8 cellular contexts compared by ENCODE assay signal in the genomic region with DNA sequence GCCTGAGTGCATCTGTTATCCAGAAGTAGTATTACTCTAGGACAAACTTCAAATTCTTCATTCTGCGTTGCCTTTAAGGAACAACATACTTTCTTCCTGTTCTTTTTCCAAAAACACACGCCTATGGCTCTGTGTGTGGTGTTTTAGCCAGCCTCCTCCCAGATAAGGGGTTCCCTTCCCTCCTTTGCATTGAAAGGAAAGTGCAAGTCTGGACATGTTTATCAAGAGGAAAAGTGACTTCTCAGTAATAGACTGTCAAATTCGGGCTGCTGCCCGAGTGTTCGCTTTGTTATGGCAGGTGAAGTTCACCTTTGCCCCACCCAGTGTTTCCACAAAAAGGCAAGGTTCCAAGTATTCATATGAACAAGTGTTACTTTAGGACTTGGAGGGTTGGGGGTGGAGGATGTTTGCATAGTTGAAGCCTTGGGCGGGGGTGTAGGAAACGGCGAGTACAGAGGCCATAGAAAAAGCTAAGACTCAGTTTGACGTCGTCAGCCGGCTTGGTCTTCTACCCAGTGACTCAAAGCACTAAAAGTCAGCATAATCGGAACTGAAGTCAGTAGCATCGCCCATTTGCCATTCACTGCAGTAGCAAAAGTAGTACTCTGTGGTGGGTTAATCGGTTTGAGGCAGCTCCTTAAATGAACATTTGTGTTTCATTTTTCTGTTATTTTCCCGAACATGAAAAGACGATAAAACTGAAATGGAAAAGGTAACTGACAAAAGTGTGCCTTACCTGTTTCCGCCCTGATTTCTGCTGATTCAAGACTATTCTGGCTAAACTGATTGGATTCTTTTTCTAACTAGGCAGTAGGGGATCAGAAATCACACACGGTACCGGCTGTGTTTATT. TPM values are rescaled to one million over a fixed set of nuclear protein-coding genes. Genes with fewer than 3 reads are reported as not detected.
DNase-seq lines count a peak whose midpoint lies in the region; ATAC-seq and TF ChIP-seq lines count a peak whose summit lies in the region.

No MANE protein-coding gene starts in this region.

- intact Hi-C loops in posterior vena cava (cut with DNase I) = loop anchor here in 1 of 2 donors (10.0 kb wide), 1 partner anchor 126 kb away; no protein-coding TSS in a partner anchor

- H3K27me3 ChIP-seq in muscle layer of duodenum (ENCODE audit: low read depth, low read length) = no peaks in the 10 kb centered on the region

- peaks cover 90% of the 10 kb centered on the region for H3K4me1 Mint-ChIP-seq in stimulated activated naive CD8-positive, alpha-beta T cell treated with anti-CD3 and anti-CD28 coated beads, Interleukin-15, amount 100 ng/mL, for 72 hours

- peak overlapping the region; percentile 16 for H3K4me3 ChIP-seq in GM12875 (ENCODE audit: low read depth, low read length)
- peak overlapping the region; percentile 48 to 79 for H3K4me3 ChIP-seq in muscle layer of duodenum (ENCODE audit: low read depth in 1 of 2, low read length in 2 of 2)

- H3K27me3 Mint-ChIP-seq in stimulated activated naive CD8-positive, alpha-beta T cell treated with anti-CD3 and anti-CD28 coated beads, Interleukin-15, amount 100 ng/mL, for 72 hours = peaks cover 9% of the 10 kb centered on the region

- H3K4me3 Mint-ChIP-seq in stimulated activated naive CD8-positive, alpha-beta T cell treated with anti-CD3 and anti-CD28 coated beads, Interleukin-15, amount 100 ng/mL, for 72 hours = peak overlapping the region; percentile 88 to 95

- no peaks in the 10 kb centered on the region for H3K9me3 Mint-ChIP-seq in stimulated activated naive CD8-positive, alpha-beta T cell treated with anti-CD3 and anti-CD28 coated beads, Interleukin-15, amount 100 ng/mL, for 72 hours

- no peaks in the 10 kb centered on the region for H3K36me3 ChIP-seq in muscle layer of duodenum (ENCODE audit: control insufficient read depth in 1 of 2, insufficient read depth in 2 of 2, low read length in 2 of 2)

- peaks cover 0 to 7% of the 10 kb centered on the region in 2 donors for H3K4me1 ChIP-seq in muscle layer of duodenum (ENCODE audit: control insufficient read depth in 1 of 2, insufficient read depth in 2 of 2, low read length in 2 of 2)

- no peak for TF ChIP-seq CTCF in GM12875 (IDR thresholded peaks at IDR 0.05; ENCODE audit: borderline replicate concordance, insufficient read depth, low read depth, low read length)
- no peak for TF ChIP-seq CTCF in VCaP (conservative IDR thresholded peaks at IDR 0.05)

- ATAC-seq in HG03108 (IDR thresholded peaks at IDR 0.05; ENCODE audit: unreplicated experiment) = peak; percentile 23
- peak; percentile 91 for ATAC-seq in stimulated activated naive CD8-positive, alpha-beta T cell treated with anti-CD3 and anti-CD28 coated beads, Interleukin-15, amount 100 ng/mL, for 72 hours

- H3K27ac Mint-ChIP-seq in stimulated activated naive CD8-positive, alpha-beta T cell treated with anti-CD3 and anti-CD28 coated beads, Interleukin-15, amount 100 ng/mL, for 72 hours = peak overlapping the region; percentile 97 to 98

- DNase-seq in central memory CD4-positive, alpha-beta T cell = peak; percentile 85
- DNase-seq in stimulated activated naive CD8-positive, alpha-beta T cell treated with anti-CD3 and anti-CD28 coated beads, Interleukin-15, amount 100 ng/mL, for 72 hours = peak; percentile 85 to 94
- DNase-seq in OCI-M2 (lab: John Stamatoyannopoulos, UW; ENCODE audit: unreplicated experiment) = no peak
- DNase-seq in posterior vena cava (ENCODE audit: low spot score) = no peak

- no peaks in the 10 kb centered on the region for H3K9me3 ChIP-seq in muscle layer of duodenum (ENCODE audit: control insufficient read depth in 1 of 2, low read length in 2 of 2)

- H3K27ac ChIP-seq in VCaP (peak overlapping the region; percentile 83), muscle layer of duodenum (ENCODE audit: low read length) (peak overlapping the region; percentile 87)

RNA-seq across cellular contexts. Expression of a gene that starts 12.5 kb away (rescaled TPM):
- 1 to 10 TPM; 2.4 to 2.9 TPM for total RNA-seq in posterior vena cava

Comparison
In these comparisons a context has a peak if more than half of its experiments do, and no peak if none do; other contexts are left out.
1. DNase-seq: peak in central memory CD4-positive, alpha-beta T cell (single experiment) and stimulated activated naive CD8-positive, alpha-beta T cell treated with anti-CD3 and anti-CD28 coated beads, Interleukin-15, amount 100 ng/mL, for 72 hours (2 of 2); none in OCI-M2 (single experiment) and posterior vena cava (single experiment).